11 cellular contexts compared by ENCODE assay signal in the genomic region with DNA sequence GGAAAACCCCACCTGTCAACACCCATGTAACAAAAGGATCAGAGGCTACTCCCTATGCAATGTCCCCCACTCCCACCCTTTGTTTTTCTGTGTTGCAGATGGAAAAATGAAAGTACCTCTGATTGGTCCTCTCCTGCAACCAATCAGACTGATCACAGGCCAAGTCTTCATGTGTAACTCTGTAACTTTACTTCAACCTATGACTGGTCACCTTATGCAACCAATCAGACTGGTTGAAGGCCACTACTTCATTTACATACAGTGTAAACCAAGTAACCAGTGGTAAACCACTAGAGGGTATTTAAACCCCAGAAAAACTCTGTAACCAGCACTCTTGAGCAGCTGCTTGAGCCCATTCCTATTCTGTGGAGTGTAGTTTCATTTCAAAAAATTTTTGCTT.
"Had no signal": no experiment of that assay in that cellular context is flagged by ENCODE, and none has a peak within 500 bp of the region (broad histone marks: within the 10 kb centered on the region; RNA-seq: fewer than 3 reads in every experiment).

No MANE protein-coding gene starts in this region.

- H3K36me3 ChIP-seq: spleen, thoracic aorta had no signal

- H3K4me1 ChIP-seq: spleen had no signal

- DNase-seq: activated B cell treated with CpG ODN at 0.5 μM for 24 hours; activated CD4-positive, alpha-beta memory T cell treated with anti-CD3 and anti-CD28 coated beads, Interleukin-2, amount 10 ng/mL, durations not matched to agents 7 days and 5 days; activated CD4-positive, alpha-beta T cell treated with anti-CD3 and anti-CD28 coated beads for 4 hours; activated CD8-positive, alpha-beta memory T cell treated with anti-CD3 and anti-CD28 coated beads, Interleukin-2, amount 10 ng/mL, durations not matched to agents 7 days and 5 days; effector CD8-positive, alpha-beta T cell; naive thymus-derived CD8-positive, alpha-beta T cell; spleen; stimulated activated naive B cell treated with anti-CD40 and anti-IgM and Interleukin-4, amounts not matched to agents 10 μg/mL and 1 μg/mL and 100 μg/mL, for 72 hours had no signal

- H3K4me3 ChIP-seq: spleen, thoracic aorta had no signal

- H3K9me3 ChIP-seq: spleen, thoracic aorta had no signal

- H3K27ac ChIP-seq: spleen, thoracic aorta had no signal

- H3K27me3 ChIP-seq: spleen had no signal

- ATAC-seq: activated CD8-positive, alpha-beta memory T cell treated with anti-CD3 and anti-CD28 coated beads, Interleukin-2, amount 10 ng/mL, durations not matched to agents 7 days and 5 days; esophagus mucosa; naive thymus-derived CD8-positive, alpha-beta T cell; sciatic nerve; stimulated activated naive B cell treated with anti-CD40 and anti-IgM and Interleukin-4, amounts not matched to agents 10 μg/mL and 1 μg/mL and 100 μg/mL, for 72 hours had no signal
